In the genomic region with DNA sequence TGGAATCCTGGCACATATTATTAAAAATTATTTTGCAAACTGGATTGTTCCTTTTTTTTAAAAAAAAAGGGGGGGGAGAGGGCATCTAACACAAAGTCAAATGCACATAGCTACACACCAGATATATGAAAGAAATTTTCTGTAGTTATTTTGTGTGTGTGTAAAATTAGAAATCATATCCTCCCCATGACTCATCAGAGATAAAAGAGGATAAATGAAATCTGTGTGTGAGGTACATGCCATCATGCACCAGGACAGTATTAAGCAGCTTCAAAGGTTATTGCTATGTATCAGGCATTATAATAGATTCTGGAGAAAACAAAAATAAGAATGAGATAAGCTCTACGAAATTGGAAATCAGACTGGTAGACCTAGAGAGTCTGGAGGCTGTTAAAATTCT, we compare ENCODE assay signal across 2 cellular contexts.
TF ChIP-seq lines count a peak whose summit lies in the region.

No MANE protein-coding gene starts in this region.

TF ChIP-seq in IMR-90, 13 proteins besides CTCF, POLR2A, EP300 and RAD21:
- TF ChIP-seq MAFK (IDR thresholded peaks at IDR 0.05; ENCODE audit: low read depth, low read length) (no peak), BHLHE40 (IDR thresholded peaks at IDR 0.05; ENCODE audit: low read depth, low read length) (no peak)

TF ChIP-seq in endothelial cell of umbilical vein, 7 proteins besides CTCF, POLR2A, EP300 and RAD21:
- TF ChIP-seq FOS (IDR thresholded peaks at IDR 0.05; ENCODE audit: borderline replicate concordance, insufficient read depth, low read length) (peak; percentile 56), POLR2AphosphoS5 (IDR thresholded peaks at IDR 0.05; ENCODE audit: insufficient read depth, low read depth, low read length) (no peak), JUN (IDR thresholded peaks at IDR 0.05; ENCODE audit: borderline replicate concordance, insufficient read depth, insufficient read length, low read depth) (peak; percentile 28)
